ENCODE assay signal across 17 cellular contexts in genomic region chr2:68050353-68050752, GRCh38.
"Had no signal": no experiment of that assay in that cellular context is flagged by ENCODE, and none has a peak within 500 bp of the region (broad histone marks: within the 10 kb centered on the region; RNA-seq: fewer than 3 reads in every experiment).

No MANE protein-coding gene starts in this region.

- H3K4me3 Mint-ChIP-seq: activated CD8-positive, alpha-beta memory T cell treated with anti-CD3 and anti-CD28 coated beads, Interleukin-2, amount 10 ng/mL, durations not matched to agents 7 days and 5 days; activated T-cell treated with anti-CD3 and anti-CD28 coated beads, Interleukin-2, amount 50 U/mL, for 24 hours had no signal

- ATAC-seq: activated CD8-positive, alpha-beta memory T cell treated with anti-CD3 and anti-CD28 coated beads, Interleukin-2, amount 10 ng/mL, durations not matched to agents 7 days and 5 days; foreskin keratinocyte had no signal

- H3K4me3 ChIP-seq: ovary, sigmoid colon, stomach, thoracic aorta had no signal

- H3K9me3 ChIP-seq: ovary, sigmoid colon, stomach, thoracic aorta had no signal

- H3K36me3 ChIP-seq: brain microvascular endothelial cell, ovary, sigmoid colon, thoracic aorta had no signal

- DNase-seq: activated CD4-positive, alpha-beta T cell treated with anti-CD3 and anti-CD28 coated beads, Interleukin-2, amount 50 U/mL, for 4 hours; activated CD4-positive, CD25-positive, alpha-beta regulatory T cell treated with anti-CD3 and anti-CD28 coated beads, Interleukin-2, amount 50 U/mL, for 72 hours; activated CD8-positive, alpha-beta memory T cell treated with anti-CD3 and anti-CD28 coated beads, Interleukin-2, amount 10 ng/mL, durations not matched to agents 7 days and 5 days; activated gamma-delta T cell; activated T-cell treated with anti-CD3 and anti-CD28 coated beads, Interleukin-2, amount 50 U/mL, for 24 hours; anterior cingulate cortex; brain microvascular endothelial cell; cerebellar nuclear complex; effector memory CD4-positive, alpha-beta T cell; foreskin keratinocyte; glutamatergic neuron; ovary; sigmoid colon; stimulated activated CD4-positive, alpha-beta T cell treated with anti-CD3 and anti-CD28 coated beads, Interleukin-1b, Interleukin-23, amount 100 ng/mL, for 48 hours; stomach; T-helper 1 cell had no signal

- H3K9me3 Mint-ChIP-seq: activated T-cell treated with anti-CD3 and anti-CD28 coated beads, Interleukin-2, amount 50 U/mL, for 24 hours had no signal

- H3K27ac ChIP-seq: brain microvascular endothelial cell, foreskin keratinocyte, ovary, sigmoid colon, stomach, thoracic aorta had no signal

- H3K27ac Mint-ChIP-seq: activated CD8-positive, alpha-beta memory T cell treated with anti-CD3 and anti-CD28 coated beads, Interleukin-2, amount 10 ng/mL, durations not matched to agents 7 days and 5 days had no signal

- H3K27me3 ChIP-seq: brain microvascular endothelial cell, foreskin keratinocyte, ovary, sigmoid colon, stomach had no signal

- H3K27me3 Mint-ChIP-seq: activated CD8-positive, alpha-beta memory T cell treated with anti-CD3 and anti-CD28 coated beads, Interleukin-2, amount 10 ng/mL, durations not matched to agents 7 days and 5 days; activated T-cell treated with anti-CD3 and anti-CD28 coated beads, Interleukin-2, amount 50 U/mL, for 24 hours had no signal
